ENCODE assay signal across 1 cellular context in the genomic region with DNA sequence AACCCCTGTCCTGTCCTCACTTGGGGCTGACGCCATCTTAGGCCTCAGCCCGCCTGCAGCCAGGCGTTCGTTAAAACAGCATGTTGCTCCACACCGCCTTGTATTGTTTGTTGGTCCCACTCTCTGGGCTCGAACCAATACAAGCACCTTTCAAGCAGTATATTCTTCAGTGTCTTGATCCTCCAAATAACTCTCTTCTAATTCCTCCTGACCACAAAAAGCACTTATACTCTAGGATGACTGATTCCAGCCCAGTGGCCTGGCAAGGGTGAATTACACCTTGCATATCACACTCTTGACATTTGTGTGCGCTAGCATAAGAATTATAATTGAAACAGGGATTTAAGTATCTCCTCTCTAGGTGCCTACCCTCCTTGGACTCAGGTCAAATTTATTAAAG.
TF ChIP-seq lines count a peak whose summit lies in the region.

No MANE protein-coding gene starts in this region.

TF ChIP-seq in GM23338, 12 proteins besides CTCF, POLR2A, EP300 and RAD21 (continued from another document):
- TF ChIP-seq, protein P1, sequence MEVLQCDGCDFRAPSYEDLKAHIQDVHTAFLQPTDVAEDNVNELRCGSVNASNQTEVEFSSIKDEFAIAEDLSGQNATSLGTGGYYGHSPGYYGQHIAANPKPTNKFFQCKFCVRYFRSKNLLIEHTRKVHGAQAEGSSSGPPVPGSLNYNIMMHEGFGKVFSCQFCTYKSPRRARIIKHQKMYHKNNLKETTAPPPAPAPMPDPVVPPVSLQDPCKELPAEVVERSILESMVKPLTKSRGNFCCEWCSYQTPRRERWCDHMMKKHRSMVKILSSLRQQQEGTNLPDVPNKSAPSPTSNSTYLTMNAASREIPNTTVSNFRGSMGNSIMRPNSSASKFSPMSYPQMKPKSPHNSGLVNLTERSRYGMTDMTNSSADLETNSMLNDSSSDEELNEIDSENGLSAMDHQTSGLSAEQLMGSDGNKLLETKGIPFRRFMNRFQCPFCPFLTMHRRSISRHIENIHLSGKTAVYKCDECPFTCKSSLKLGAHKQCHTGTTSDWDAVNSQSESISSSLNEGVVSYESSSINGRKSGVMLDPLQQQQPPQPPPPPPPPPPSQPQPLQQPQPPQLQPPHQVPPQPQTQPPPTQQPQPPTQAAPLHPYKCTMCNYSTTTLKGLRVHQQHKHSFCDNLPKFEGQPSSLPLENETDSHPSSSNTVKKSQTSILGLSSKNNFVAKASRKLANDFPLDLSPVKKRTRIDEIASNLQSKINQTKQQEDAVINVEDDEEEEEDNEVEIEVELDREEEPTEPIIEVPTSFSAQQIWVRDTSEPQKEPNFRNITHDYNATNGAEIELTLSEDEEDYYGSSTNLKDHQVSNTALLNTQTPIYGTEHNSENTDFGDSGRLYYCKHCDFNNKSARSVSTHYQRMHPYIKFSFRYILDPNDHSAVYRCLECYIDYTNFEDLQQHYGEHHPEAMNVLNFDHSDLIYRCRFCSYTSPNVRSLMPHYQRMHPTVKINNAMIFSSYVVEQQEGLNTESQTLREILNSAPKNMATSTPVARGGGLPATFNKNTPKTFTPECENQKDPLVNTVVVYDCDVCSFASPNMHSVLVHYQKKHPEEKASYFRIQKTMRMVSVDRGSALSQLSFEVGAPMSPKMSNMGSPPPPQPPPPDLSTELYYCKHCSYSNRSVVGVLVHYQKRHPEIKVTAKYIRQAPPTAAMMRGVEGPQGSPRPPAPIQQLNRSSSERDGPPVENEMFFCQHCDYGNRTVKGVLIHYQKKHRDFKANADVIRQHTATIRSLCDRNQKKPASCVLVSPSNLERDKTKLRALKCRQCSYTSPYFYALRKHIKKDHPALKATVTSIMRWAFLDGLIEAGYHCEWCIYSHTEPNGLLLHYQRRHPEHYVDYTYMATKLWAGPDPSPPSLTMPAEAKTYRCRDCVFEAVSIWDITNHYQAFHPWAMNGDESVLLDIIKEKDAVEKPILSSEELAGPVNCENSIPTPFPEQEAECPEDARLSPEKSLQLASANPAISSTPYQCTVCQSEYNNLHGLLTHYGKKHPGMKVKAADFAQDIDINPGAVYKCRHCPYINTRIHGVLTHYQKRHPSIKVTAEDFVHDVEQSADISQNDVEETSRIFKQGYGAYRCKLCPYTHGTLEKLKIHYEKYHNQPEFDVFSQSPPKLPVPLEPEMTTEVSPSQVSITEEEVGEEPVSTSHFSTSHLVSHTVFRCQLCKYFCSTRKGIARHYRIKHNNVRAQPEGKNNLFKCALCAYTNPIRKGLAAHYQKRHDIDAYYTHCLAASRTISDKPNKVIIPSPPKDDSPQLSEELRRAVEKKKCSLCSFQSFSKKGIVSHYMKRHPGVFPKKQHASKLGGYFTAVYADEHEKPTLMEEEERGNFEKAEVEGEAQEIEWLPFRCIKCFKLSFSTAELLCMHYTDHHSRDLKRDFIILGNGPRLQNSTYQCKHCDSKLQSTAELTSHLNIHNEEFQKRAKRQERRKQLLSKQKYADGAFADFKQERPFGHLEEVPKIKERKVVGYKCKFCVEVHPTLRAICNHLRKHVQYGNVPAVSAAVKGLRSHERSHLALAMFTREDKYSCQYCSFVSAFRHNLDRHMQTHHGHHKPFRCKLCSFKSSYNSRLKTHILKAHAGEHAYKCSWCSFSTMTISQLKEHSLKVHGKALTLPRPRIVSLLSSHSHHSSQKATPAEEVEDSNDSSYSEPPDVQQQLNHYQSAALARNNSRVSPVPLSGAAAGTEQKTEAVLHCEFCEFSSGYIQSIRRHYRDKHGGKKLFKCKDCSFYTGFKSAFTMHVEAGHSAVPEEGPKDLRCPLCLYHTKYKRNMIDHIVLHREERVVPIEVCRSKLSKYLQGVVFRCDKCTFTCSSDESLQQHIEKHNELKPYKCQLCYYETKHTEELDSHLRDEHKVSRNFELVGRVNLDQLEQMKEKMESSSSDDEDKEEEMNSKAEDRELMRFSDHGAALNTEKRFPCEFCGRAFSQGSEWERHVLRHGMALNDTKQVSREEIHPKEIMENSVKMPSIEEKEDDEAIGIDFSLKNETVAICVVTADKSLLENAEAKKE (CRISPR knock-in tag; IDR thresholded peaks at IDR 0.05) = no peak
- TF ChIP-seq, protein P2, sequence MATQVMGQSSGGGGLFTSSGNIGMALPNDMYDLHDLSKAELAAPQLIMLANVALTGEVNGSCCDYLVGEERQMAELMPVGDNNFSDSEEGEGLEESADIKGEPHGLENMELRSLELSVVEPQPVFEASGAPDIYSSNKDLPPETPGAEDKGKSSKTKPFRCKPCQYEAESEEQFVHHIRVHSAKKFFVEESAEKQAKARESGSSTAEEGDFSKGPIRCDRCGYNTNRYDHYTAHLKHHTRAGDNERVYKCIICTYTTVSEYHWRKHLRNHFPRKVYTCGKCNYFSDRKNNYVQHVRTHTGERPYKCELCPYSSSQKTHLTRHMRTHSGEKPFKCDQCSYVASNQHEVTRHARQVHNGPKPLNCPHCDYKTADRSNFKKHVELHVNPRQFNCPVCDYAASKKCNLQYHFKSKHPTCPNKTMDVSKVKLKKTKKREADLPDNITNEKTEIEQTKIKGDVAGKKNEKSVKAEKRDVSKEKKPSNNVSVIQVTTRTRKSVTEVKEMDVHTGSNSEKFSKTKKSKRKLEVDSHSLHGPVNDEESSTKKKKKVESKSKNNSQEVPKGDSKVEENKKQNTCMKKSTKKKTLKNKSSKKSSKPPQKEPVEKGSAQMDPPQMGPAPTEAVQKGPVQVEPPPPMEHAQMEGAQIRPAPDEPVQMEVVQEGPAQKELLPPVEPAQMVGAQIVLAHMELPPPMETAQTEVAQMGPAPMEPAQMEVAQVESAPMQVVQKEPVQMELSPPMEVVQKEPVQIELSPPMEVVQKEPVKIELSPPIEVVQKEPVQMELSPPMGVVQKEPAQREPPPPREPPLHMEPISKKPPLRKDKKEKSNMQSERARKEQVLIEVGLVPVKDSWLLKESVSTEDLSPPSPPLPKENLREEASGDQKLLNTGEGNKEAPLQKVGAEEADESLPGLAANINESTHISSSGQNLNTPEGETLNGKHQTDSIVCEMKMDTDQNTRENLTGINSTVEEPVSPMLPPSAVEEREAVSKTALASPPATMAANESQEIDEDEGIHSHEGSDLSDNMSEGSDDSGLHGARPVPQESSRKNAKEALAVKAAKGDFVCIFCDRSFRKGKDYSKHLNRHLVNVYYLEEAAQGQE (IDR thresholded peaks at IDR 0.05; ENCODE audit: unreplicated experiment) = no peak
